1 cellular context compared by ENCODE assay signal in the genomic region with DNA sequence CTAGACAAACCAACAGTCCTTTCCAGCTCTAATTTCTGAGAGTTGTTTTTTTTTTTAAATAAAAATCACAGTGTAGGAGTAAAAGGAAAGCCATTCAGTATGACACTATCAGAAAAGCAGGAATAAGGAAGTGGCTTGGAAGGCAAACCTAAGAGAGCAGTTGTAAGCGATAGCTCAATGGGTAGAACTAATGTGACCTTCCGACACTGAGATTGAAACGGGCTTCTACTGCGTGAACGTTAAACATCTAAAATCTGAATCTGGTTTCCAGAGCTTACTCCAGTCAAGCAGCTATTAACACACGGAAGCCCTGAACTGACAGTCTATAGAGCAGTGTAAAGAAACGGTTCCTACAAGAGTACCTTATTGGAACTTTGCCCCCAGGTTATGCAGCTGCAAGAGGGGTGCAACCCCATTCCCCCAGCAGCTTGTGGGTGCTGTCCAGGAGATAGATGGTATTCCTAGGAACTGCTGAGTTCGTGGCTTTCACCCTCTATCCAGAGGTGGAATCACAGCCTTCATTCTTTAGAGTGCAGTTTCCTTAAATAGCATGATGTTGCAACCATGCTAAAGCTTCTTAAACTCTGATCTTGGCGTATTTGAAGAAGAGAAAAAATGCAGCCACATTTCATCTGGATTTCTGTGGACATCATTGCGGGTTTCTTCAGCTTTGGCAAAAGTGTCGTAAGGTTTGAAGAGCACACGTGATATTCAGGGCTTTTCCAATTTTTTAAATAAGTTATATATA.
A peak's percentile ranks its signal among the peaks of the same experiment; 100 is the strongest.
TF ChIP-seq lines count a peak whose summit lies in the region.

No MANE protein-coding gene starts in this region.

TF ChIP-seq in K562, 482 proteins besides CTCF, POLR2A, EP300 and RAD21 (continued from another document and continues in another):
- TF ChIP-seq, protein P1, sequence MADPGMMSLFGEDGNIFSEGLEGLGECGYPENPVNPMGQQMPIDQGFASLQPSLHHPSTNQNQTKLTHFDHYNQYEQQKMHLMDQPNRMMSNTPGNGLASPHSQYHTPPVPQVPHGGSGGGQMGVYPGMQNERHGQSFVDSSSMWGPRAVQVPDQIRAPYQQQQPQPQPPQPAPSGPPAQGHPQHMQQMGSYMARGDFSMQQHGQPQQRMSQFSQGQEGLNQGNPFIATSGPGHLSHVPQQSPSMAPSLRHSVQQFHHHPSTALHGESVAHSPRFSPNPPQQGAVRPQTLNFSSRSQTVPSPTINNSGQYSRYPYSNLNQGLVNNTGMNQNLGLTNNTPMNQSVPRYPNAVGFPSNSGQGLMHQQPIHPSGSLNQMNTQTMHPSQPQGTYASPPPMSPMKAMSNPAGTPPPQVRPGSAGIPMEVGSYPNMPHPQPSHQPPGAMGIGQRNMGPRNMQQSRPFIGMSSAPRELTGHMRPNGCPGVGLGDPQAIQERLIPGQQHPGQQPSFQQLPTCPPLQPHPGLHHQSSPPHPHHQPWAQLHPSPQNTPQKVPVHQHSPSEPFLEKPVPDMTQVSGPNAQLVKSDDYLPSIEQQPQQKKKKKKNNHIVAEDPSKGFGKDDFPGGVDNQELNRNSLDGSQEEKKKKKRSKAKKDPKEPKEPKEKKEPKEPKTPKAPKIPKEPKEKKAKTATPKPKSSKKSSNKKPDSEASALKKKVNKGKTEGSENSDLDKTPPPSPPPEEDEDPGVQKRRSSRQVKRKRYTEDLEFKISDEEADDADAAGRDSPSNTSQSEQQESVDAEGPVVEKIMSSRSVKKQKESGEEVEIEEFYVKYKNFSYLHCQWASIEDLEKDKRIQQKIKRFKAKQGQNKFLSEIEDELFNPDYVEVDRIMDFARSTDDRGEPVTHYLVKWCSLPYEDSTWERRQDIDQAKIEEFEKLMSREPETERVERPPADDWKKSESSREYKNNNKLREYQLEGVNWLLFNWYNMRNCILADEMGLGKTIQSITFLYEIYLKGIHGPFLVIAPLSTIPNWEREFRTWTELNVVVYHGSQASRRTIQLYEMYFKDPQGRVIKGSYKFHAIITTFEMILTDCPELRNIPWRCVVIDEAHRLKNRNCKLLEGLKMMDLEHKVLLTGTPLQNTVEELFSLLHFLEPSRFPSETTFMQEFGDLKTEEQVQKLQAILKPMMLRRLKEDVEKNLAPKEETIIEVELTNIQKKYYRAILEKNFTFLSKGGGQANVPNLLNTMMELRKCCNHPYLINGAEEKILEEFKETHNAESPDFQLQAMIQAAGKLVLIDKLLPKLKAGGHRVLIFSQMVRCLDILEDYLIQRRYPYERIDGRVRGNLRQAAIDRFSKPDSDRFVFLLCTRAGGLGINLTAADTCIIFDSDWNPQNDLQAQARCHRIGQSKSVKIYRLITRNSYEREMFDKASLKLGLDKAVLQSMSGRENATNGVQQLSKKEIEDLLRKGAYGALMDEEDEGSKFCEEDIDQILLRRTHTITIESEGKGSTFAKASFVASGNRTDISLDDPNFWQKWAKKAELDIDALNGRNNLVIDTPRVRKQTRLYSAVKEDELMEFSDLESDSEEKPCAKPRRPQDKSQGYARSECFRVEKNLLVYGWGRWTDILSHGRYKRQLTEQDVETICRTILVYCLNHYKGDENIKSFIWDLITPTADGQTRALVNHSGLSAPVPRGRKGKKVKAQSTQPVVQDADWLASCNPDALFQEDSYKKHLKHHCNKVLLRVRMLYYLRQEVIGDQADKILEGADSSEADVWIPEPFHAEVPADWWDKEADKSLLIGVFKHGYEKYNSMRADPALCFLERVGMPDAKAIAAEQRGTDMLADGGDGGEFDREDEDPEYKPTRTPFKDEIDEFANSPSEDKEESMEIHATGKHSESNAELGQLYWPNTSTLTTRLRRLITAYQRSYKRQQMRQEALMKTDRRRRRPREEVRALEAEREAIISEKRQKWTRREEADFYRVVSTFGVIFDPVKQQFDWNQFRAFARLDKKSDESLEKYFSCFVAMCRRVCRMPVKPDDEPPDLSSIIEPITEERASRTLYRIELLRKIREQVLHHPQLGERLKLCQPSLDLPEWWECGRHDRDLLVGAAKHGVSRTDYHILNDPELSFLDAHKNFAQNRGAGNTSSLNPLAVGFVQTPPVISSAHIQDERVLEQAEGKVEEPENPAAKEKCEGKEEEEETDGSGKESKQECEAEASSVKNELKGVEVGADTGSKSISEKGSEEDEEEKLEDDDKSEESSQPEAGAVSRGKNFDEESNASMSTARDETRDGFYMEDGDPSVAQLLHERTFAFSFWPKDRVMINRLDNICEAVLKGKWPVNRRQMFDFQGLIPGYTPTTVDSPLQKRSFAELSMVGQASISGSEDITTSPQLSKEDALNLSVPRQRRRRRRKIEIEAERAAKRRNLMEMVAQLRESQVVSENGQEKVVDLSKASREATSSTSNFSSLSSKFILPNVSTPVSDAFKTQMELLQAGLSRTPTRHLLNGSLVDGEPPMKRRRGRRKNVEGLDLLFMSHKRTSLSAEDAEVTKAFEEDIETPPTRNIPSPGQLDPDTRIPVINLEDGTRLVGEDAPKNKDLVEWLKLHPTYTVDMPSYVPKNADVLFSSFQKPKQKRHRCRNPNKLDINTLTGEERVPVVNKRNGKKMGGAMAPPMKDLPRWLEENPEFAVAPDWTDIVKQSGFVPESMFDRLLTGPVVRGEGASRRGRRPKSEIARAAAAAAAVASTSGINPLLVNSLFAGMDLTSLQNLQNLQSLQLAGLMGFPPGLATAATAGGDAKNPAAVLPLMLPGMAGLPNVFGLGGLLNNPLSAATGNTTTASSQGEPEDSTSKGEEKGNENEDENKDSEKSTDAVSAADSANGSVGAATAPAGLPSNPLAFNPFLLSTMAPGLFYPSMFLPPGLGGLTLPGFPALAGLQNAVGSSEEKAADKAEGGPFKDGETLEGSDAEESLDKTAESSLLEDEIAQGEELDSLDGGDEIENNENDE (IDR thresholded peaks at IDR 0.05; ENCODE audit: low read depth, low read length), result no peak
- TF ChIP-seq MAFK (IDR thresholded peaks at IDR 0.05; ENCODE audit: low read length) (0 out of 2 replicates have a peak, but pooled peaks have one; percentile 18), RBM17 (IDR thresholded peaks at IDR 0.05; ENCODE audit: borderline replicate concordance, low read depth, low read length) (no peak), SPI1 (IDR thresholded peaks at IDR 0.05; ENCODE audit: borderline replicate concordance, low read depth, low read length) (peak; percentile 97), HNRNPUL1 (IDR thresholded peaks at IDR 0.05; ENCODE audit: low read length) (no peak), ZNF347 (CRISPR knock-in tag; IDR thresholded peaks at IDR 0.05; ENCODE audit: low read depth) (no peak), HNRNPH1 (optimal IDR thresholded peaks at IDR 0.05; ENCODE audit: low read depth, low read length) (no peak), HSF4 (CRISPR knock-in tag; IDR thresholded peaks at IDR 0.05; ENCODE audit: borderline replicate concordance) (no peak), ZNF668 (CRISPR knock-in tag; IDR thresholded peaks at IDR 0.05) (peak; percentile 77; the same call in 1 of the 2 replicates), ZNF316 (IDR thresholded peaks at IDR 0.05) (no peak), KLF1 (tag; IDR thresholded peaks at IDR 0.05) (0 out of 2 replicates have a peak, but pooled peaks have one; percentile 46), HMG20A (CRISPR knock-in tag; conservative IDR thresholded peaks at IDR 0.05) (0 out of 2 replicates have a peak, but pooled peaks have one; percentile 30), XRCC4 (IDR thresholded peaks at IDR 0.05; ENCODE audit: extremely low read depth, insufficient read depth, insufficient read length) (no peak), ZEB2 (IDR thresholded peaks at IDR 0.05) (peak; percentile 21), SRSF1 (IDR thresholded peaks at IDR 0.05; ENCODE audit: low read depth, low read length) (no peak), GTF2F1 (IDR thresholded peaks at IDR 0.05; ENCODE audit: low read depth, low read length) (no peak), ELF2 (CRISPR knock-in tag; IDR thresholded peaks at IDR 0.05) (no peak), ZNF778 (CRISPR knock-in tag; IDR thresholded peaks at IDR 0.05) (no peak), SRF (CRISPR knock-in tag; IDR thresholded peaks at IDR 0.05) (peak in 1 of 2 experiments; percentile 54; a peak in 1 of 4 replicates), MXI1 (IDR thresholded peaks at IDR 0.05; ENCODE audit: low read depth, low read length) (no peak), CCAR2 (IDR thresholded peaks at IDR 0.05; ENCODE audit: low read depth, low read length) (no peak)
- TF ChIP-seq, protein P2, sequence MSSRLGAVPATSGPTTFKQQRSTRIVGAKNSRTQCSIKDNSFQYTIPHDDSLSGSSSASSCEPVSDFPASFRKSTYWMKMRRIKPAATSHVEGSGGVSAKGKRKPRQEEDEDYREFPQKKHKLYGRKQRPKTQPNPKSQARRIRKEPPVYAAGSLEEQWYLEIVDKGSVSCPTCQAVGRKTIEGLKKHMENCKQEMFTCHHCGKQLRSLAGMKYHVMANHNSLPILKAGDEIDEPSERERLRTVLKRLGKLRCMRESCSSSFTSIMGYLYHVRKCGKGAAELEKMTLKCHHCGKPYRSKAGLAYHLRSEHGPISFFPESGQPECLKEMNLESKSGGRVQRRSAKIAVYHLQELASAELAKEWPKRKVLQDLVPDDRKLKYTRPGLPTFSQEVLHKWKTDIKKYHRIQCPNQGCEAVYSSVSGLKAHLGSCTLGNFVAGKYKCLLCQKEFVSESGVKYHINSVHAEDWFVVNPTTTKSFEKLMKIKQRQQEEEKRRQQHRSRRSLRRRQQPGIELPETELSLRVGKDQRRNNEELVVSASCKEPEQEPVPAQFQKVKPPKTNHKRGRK (tag; IDR thresholded peaks at IDR 0.05), result no peak
- TF ChIP-seq, protein P3, sequence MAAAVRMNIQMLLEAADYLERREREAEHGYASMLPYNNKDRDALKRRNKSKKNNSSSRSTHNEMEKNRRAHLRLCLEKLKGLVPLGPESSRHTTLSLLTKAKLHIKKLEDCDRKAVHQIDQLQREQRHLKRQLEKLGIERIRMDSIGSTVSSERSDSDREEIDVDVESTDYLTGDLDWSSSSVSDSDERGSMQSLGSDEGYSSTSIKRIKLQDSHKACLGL (CRISPR knock-in tag; IDR thresholded peaks at IDR 0.05; ENCODE audit: borderline replicate concordance, poor library complexity, severe bottlenecking), result no peak
- TF ChIP-seq, protein P4, sequence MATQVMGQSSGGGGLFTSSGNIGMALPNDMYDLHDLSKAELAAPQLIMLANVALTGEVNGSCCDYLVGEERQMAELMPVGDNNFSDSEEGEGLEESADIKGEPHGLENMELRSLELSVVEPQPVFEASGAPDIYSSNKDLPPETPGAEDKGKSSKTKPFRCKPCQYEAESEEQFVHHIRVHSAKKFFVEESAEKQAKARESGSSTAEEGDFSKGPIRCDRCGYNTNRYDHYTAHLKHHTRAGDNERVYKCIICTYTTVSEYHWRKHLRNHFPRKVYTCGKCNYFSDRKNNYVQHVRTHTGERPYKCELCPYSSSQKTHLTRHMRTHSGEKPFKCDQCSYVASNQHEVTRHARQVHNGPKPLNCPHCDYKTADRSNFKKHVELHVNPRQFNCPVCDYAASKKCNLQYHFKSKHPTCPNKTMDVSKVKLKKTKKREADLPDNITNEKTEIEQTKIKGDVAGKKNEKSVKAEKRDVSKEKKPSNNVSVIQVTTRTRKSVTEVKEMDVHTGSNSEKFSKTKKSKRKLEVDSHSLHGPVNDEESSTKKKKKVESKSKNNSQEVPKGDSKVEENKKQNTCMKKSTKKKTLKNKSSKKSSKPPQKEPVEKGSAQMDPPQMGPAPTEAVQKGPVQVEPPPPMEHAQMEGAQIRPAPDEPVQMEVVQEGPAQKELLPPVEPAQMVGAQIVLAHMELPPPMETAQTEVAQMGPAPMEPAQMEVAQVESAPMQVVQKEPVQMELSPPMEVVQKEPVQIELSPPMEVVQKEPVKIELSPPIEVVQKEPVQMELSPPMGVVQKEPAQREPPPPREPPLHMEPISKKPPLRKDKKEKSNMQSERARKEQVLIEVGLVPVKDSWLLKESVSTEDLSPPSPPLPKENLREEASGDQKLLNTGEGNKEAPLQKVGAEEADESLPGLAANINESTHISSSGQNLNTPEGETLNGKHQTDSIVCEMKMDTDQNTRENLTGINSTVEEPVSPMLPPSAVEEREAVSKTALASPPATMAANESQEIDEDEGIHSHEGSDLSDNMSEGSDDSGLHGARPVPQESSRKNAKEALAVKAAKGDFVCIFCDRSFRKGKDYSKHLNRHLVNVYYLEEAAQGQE (CRISPR knock-in tag; IDR thresholded peaks at IDR 0.05; ENCODE audit: low read depth), result no peak; the same call in 1 of the 2 replicates
- TF ChIP-seq, protein P5, sequence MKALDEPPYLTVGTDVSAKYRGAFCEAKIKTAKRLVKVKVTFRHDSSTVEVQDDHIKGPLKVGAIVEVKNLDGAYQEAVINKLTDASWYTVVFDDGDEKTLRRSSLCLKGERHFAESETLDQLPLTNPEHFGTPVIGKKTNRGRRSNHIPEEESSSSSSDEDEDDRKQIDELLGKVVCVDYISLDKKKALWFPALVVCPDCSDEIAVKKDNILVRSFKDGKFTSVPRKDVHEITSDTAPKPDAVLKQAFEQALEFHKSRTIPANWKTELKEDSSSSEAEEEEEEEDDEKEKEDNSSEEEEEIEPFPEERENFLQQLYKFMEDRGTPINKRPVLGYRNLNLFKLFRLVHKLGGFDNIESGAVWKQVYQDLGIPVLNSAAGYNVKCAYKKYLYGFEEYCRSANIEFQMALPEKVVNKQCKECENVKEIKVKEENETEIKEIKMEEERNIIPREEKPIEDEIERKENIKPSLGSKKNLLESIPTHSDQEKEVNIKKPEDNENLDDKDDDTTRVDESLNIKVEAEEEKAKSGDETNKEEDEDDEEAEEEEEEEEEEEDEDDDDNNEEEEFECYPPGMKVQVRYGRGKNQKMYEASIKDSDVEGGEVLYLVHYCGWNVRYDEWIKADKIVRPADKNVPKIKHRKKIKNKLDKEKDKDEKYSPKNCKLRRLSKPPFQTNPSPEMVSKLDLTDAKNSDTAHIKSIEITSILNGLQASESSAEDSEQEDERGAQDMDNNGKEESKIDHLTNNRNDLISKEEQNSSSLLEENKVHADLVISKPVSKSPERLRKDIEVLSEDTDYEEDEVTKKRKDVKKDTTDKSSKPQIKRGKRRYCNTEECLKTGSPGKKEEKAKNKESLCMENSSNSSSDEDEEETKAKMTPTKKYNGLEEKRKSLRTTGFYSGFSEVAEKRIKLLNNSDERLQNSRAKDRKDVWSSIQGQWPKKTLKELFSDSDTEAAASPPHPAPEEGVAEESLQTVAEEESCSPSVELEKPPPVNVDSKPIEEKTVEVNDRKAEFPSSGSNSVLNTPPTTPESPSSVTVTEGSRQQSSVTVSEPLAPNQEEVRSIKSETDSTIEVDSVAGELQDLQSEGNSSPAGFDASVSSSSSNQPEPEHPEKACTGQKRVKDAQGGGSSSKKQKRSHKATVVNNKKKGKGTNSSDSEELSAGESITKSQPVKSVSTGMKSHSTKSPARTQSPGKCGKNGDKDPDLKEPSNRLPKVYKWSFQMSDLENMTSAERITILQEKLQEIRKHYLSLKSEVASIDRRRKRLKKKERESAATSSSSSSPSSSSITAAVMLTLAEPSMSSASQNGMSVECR (CRISPR knock-in tag; IDR thresholded peaks at IDR 0.05), result no peak
